Comparison of ENCODE assay signal across 9 cellular contexts in the genomic region with DNA sequence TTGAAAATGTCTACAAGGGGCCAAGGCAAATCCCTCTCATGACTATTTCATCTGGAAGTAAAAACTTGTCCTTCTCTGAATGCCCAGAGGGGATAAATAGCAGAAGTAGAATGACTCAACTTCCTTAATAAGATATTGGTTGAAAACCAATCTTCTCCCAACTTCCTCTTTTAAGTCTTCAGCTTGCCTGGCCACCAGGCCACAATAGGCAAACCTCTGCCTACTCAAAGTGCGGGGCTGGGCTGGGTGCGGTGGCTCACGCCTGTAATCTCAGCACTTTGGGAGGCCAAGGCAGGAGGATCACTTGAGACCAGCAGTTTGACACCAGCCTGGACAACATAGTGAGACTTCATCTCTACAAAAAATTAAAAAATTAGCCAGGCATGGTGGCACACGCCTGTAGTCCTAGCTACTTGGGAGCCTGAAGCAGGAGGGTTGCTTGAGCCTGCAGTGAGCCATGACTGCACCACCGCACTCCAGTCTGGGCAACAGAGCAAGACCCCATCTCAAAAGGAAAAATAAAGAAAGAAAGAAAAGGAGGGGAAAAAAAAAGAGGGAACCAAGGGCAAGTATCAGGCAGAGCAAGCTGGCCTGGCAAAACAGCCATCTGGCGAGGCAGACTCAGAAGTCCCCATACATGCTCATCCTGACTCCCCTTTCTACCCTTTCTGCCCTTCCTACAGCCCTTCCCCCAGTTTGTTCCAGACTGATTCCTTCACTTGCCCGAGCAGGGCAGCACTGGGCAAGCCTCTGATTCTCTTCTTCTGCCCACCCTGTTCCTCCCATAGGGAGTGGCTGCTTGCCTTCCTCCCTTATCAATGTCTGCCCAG. TPM values are rescaled to one million over a fixed set of nuclear protein-coding genes. Genes with fewer than 3 reads are reported as not detected.
A peak's percentile ranks its signal among the peaks of the same experiment; 100 is the strongest.
DNase-seq lines count a peak whose midpoint lies in the region; ATAC-seq and TF ChIP-seq lines count a peak whose summit lies in the region.
"Had no signal": no experiment of that assay in that cellular context is flagged by ENCODE, and none has a peak within 500 bp of the region (broad histone marks: within the 10 kb centered on the region; RNA-seq: fewer than 3 reads in every experiment).

No MANE protein-coding gene starts in this region.

- H3K79me2 ChIP-seq in GM23338 (replicated peaks; ENCODE audit: insufficient read depth), result no peaks in the 10 kb centered on the region; the same call in 1 of the 2 replicates

- H3K36me3 Mint-ChIP-seq in activated B cell treated with CpG ODN at 0.5 μM for 24 hours (ENCODE audit: low read depth), result peaks cover 45% of the 10 kb centered on the region
- H3K36me3 Mint-ChIP-seq in GM23338 (ENCODE audit: low read depth), result no peaks in the 10 kb centered on the region; the same call in 2 of the 3 replicates
- no peaks in the 10 kb centered on the region for H3K36me3 Mint-ChIP-seq in Caco-2 (ENCODE audit: insufficient read depth, unreplicated experiment)

- H3K27ac ChIP-seq in AG04450 (ENCODE audit: low read depth, low read length) (peak overlapping the region; percentile 3), GM23338 (ENCODE audit: low read depth) (no peak overlapping the region)

- H3K27me3 ChIP-seq in AG04450 (ENCODE audit: control insufficient read depth, insufficient read depth, low read length) (no peaks in the 10 kb centered on the region), GM23338 (ENCODE audit: insufficient read depth) (no peaks in the 10 kb centered on the region), Caco-2 (replicated peaks; ENCODE audit: control insufficient read depth, insufficient read depth, low read length) (no peaks in the 10 kb centered on the region)

- H3K9me3 ChIP-seq in AG04450 (ENCODE audit: control insufficient read depth, insufficient read depth, low read length), result no peaks in the 10 kb centered on the region
- H3K9me3 ChIP-seq in Caco-2, result no peaks in the 10 kb centered on the region

- POLR2A ChIA-PET in AG04450 (lab: Yijun Ruan, JAX) (interaction anchor here (0.9 kb wide), 1 partner anchor 11 kb away, joined by 3 read pairs; no protein-coding TSS in a partner anchor), activated B cell treated with CpG ODN at 0.5 μM for 24 hours (lab: Charles Lee) (interaction anchor here (0.5 to 15.1 kb wide), 14 partner anchors 9 to 148 kb away, joined by 3 to 291 read pairs (median 6); partner anchors contain the start of genes HEXIM1, HEXIM2 and MAP3K14), Caco-2 (lab: Charles Lee) (no interaction called here)

- peaks cover 4% of the 10 kb centered on the region for H4K20me1 ChIP-seq in GM23338 (replicated peaks; ENCODE audit: insufficient read depth)

- no peaks in the 10 kb centered on the region for H3K4me1 ChIP-seq in GM23338 (ENCODE audit: insufficient read depth)
- H3K4me1 ChIP-seq in Caco-2, result peaks cover 12% of the 10 kb centered on the region

- H3K27ac Mint-ChIP-seq in activated B cell treated with CpG ODN at 0.5 μM for 24 hours, result peak overlapping the region; percentile 92
- no peak overlapping the region for H3K27ac Mint-ChIP-seq in GM23338
- H3K27ac Mint-ChIP-seq in Caco-2 (ENCODE audit: unreplicated experiment), result no peak overlapping the region

- no peaks in the 10 kb centered on the region for H3K36me3 ChIP-seq in GM23338 (ENCODE audit: insufficient read depth)
- no peaks in the 10 kb centered on the region for H3K36me3 ChIP-seq in Caco-2 (ENCODE audit: control insufficient read depth, insufficient read depth, low read length)

- H3K27me3 Mint-ChIP-seq in activated B cell treated with CpG ODN at 0.5 μM for 24 hours, result no peaks in the 10 kb centered on the region
- peaks cover under 1% of the 10 kb centered on the region for H3K27me3 Mint-ChIP-seq in GM23338 (ENCODE audit: insufficient read depth, low read depth, poor library complexity)
- no peaks in the 10 kb centered on the region for H3K27me3 Mint-ChIP-seq in Caco-2 (ENCODE audit: insufficient read depth, unreplicated experiment)

- intact Hi-C loops in activated B cell treated with CpG ODN at 0.5 μM for 24 hours (cut with micrococcal nuclease), result loop anchor here (1.0 to 5.0 kb wide), 4 partner anchors 11 to 36 kb away; partner anchors contain the start of gene MAP3K14
- intact Hi-C loops in Caco-2 (cut with micrococcal nuclease; ENCODE audit: unreplicated experiment), result no loop called here

- no peak overlapping the region for H2AFZ ChIP-seq in GM23338

- no peak overlapping the region for H3K4me2 ChIP-seq in GM23338

- no TSS peak for BruUV-seq in Caco-2 (replicated peaks; lab: Mats Ljungman, UMichigan)

- H3K4me1 Mint-ChIP-seq in activated B cell treated with CpG ODN at 0.5 μM for 24 hours (peaks cover 100% of the 10 kb centered on the region), GM23338 (peaks cover 10% of the 10 kb centered on the region; the same call in 2 of the 3 replicates), Caco-2 (ENCODE audit: low read depth, unreplicated experiment) (peaks cover 7% of the 10 kb centered on the region)

- H3K9me3 Mint-ChIP-seq in activated B cell treated with CpG ODN at 0.5 μM for 24 hours (no peaks in the 10 kb centered on the region), GM23338 (no peaks in the 10 kb centered on the region), Caco-2 (ENCODE audit: unreplicated experiment) (no peaks in the 10 kb centered on the region)
- H3K9me3 Mint-ChIP-seq: neural crest cell had no signal

- no peaks in the 10 kb centered on the region for H3K9me2 ChIP-seq in GM23338 (ENCODE audit: insufficient read depth)

- H3F3A ChIP-seq in GM23338 (replicated peaks; ENCODE audit: low read depth), result 0 out of 2 replicates have a peak, but pooled peaks cover 4% of the 10 kb centered on the region

- H3K4me3 Mint-ChIP-seq in activated B cell treated with CpG ODN at 0.5 μM for 24 hours (peak overlapping the region; percentile 70), GM23338 (no peak overlapping the region), Caco-2 (ENCODE audit: unreplicated experiment) (no peak overlapping the region)
- H3K4me3 Mint-ChIP-seq: neural crest cell had no signal

- ATAC-seq in HG02973 (IDR thresholded peaks at IDR 0.05; ENCODE audit: unreplicated experiment) (peak; percentile 41), activated B cell treated with CpG ODN at 0.5 μM for 24 hours (ENCODE audit: low read depth) (peak; percentile 68), GM23338 (no peak)

- H3K4me3 ChIP-seq in AG04450 (ENCODE audit: low read depth, low read length) (no peak overlapping the region), GM23338 (no peak overlapping the region), Caco-2 (ENCODE audit: low read depth, low read length) (no peak overlapping the region)

- DNase-seq in AG04450 (ENCODE audit: low read depth, low spot score) (no peak), activated B cell treated with CpG ODN at 0.5 μM for 24 hours (peak; percentile 58), kidney tubule cell (ENCODE audit: low spot score) (peak; percentile 61), dedifferentiated amniotic fluid mesenchymal stem cell (ENCODE audit: extremely low spot score) (no peak), DMS79 (lab: John Stamatoyannopoulos, UW) (no peak), GM23338 (ENCODE audit: low spot score) (no peak), Caco-2 (no peak)

- CTCF ChIA-PET in AG04450 (lab: Charles Lee), result interaction anchor here (1.2 to 4.6 kb wide), 2 partner anchors 60 to 89 kb away, joined by 3 to 30 read pairs; no protein-coding TSS in a partner anchor
- CTCF ChIA-PET in activated B cell treated with CpG ODN at 0.5 μM for 24 hours (lab: Charles Lee), result interaction anchor here (1.0 to 6.6 kb wide), 7 partner anchors 11 to 89 kb away, joined by 4 to 30 read pairs (median 10); partner anchors contain the start of gene MAP3K14
- CTCF ChIA-PET in Caco-2 (lab: Charles Lee), result no interaction called here

- TF ChIP-seq CTCF in AG04450 (IDR thresholded peaks at IDR 0.05; ENCODE audit: low read depth, low read length), result no peak
- no peak for TF ChIP-seq CTCF in activated B cell treated with CpG ODN at 0.5 μM for 24 hours (IDR thresholded peaks at IDR 0.05)
- no peak for TF ChIP-seq CTCF in GM23338 (conservative IDR thresholded peaks at IDR 0.05; ENCODE audit: low read depth in 2 of 2)
- TF ChIP-seq CTCF in Caco-2 (IDR thresholded peaks at IDR 0.05; ENCODE audit: insufficient read depth in 1 of 2, low read depth in 1 of 2, low read length in 1 of 2, severe bottlenecking in 1 of 2, unreplicated experiment in 1 of 2), result no peak

TF ChIP-seq in GM23338, 12 proteins besides CTCF, POLR2A, EP300 and RAD21 (continues in another document):
- TF ChIP-seq ZNF114 (CRISPR knock-in tag; IDR thresholded peaks at IDR 0.05), result no peak
- TF ChIP-seq NANOG (IDR thresholded peaks at IDR 0.05; ENCODE audit: borderline replicate concordance), result no peak
- TF ChIP-seq ZNF331 (CRISPR knock-in tag; IDR thresholded peaks at IDR 0.05; ENCODE audit: low read depth), result no peak
- no peak for TF ChIP-seq POLR2AphosphoS5 (IDR thresholded peaks at IDR 0.05; ENCODE audit: low read depth)
- no peak for TF ChIP-seq STAT1 (IDR thresholded peaks at IDR 0.05; ENCODE audit: unreplicated experiment)
- TF ChIP-seq JUNB (IDR thresholded peaks at IDR 0.05; ENCODE audit: unreplicated experiment), result no peak
- TF ChIP-seq EZH2phosphoT487 (IDR thresholded peaks at IDR 0.05; ENCODE audit: unreplicated experiment), result no peak

RNA-seq across cellular contexts. Expression of gene MAP3K14, which starts 20.6 kb away (rescaled TPM):
- polyA plus RNA-seq in AG04450 (2011; rRNA removed), result 4.9 and 6.6 TPM in 2 replicates
- 6.9 and 7.2 TPM in 2 replicates for polyA minus RNA-seq in AG04450 (2011; rRNA and poly(A)+ RNA removed)
- total RNA-seq in activated B cell treated with CpG ODN at 0.5 μM for 24 hours, result 81.2 and 88.6 TPM in 2 replicates
- 3.9 and 4.9 TPM in 2 replicates for total RNA-seq in GM23338 (2014; rRNA removed; shearing (Covaris generic))
- polyA plus RNA-seq in GM23338 (2016; fragmentation: Nextera tagmentation; extraction: Ambion mirVana), result 1.3 and 1.4 TPM in 2 replicates
- 10.0 and 11.7 TPM in 2 replicates for total RNA-seq in Caco-2 (2022)

RNA-seq across cellular contexts. Expression of gene SPATA32, which starts 34.3 kb away (rescaled TPM):
- polyA plus RNA-seq in AG04450 (2011; rRNA removed), result not detected in 2 replicates
- polyA minus RNA-seq in AG04450 (2011; rRNA and poly(A)+ RNA removed), result 0.13 TPM in 1 of 2 replicates, not detected in the other
- total RNA-seq in activated B cell treated with CpG ODN at 0.5 μM for 24 hours, result 0.27 and 0.39 TPM in 2 replicates
- total RNA-seq in GM23338 (2014; rRNA removed; shearing (Covaris generic)), result not detected in 2 replicates
- polyA plus RNA-seq in GM23338 (2016; fragmentation: Nextera tagmentation; extraction: Ambion mirVana), result 0.23 TPM in 1 of 2 replicates, not detected in the other
- not detected in 2 replicates for total RNA-seq in Caco-2 (2022)

Comparison
In these comparisons a context has a peak if more than half of its experiments do, and no peak if none do; other contexts are left out.
1. DNase-seq: peak in activated B cell treated with CpG ODN at 0.5 μM for 24 hours (single experiment) and kidney tubule cell (single experiment); none in AG04450 (single experiment), dedifferentiated amniotic fluid mesenchymal stem cell (single experiment), DMS79 (single experiment), GM23338 (single experiment) and Caco-2 (0 of 2).